In the genomic region with DNA sequence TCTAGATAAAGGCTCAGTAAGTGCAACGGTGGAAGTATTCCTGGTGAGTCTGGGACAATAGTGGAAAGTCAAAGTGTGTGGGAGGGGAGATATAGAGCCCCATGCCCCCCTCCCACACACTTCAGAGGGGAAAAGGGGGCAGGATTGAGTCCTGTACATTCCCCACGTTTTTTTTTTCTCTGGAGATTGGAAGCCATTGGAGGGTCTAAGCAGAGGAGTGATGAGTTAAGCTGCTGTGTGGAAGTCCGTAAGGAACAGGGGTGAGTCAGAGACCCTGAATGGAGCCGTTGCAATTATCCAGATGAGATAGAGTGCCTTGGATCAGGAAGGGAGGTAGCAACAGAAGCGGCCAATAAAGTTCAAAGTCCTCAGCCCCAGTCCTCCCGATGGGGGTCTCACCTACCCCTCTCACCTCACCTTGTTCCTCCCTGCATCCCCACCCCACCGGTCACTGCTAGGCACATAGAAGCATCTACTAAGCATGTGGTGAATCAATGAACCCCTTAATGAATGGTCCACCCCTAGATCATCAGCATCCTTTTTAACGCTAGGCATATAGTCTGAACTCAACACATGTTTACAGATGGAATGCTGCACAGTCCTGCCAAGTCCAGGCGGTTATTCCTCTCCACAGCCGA, we compare ENCODE assay signal across 8 cellular contexts. TPM values are rescaled to one million over a fixed set of nuclear protein-coding genes. Genes with fewer than 3 reads are reported as not detected.
A peak's percentile ranks its signal among the peaks of the same experiment; 100 is the strongest.
DNase-seq lines count a peak whose midpoint lies in the region; ATAC-seq and TF ChIP-seq lines count a peak whose summit lies in the region.

No MANE protein-coding gene starts in this region.

- peak overlapping the region; percentile 91 for H3K4me2 ChIP-seq in Karpas-422 (ENCODE audit: low read depth, low read length, poor library complexity, severe bottlenecking)

- H3K9me3 ChIP-seq in Karpas-422 (ENCODE audit: low read length): no peaks in the 10 kb centered on the region
- no peaks in the 10 kb centered on the region for H3K9me3 ChIP-seq in tibial nerve

- CTCF ChIA-PET in HEK293T (lab: Yijun Ruan, JAX): interaction anchor here (0.7 to 0.8 kb wide), 3 partner anchors 47 to 437 kb away, joined by 3 to 6 read pairs (median 6); no protein-coding TSS in a partner anchor

- peak overlapping the region; percentile 72 for H3K4me3 ChIP-seq in GM12875 (ENCODE audit: low read depth, low read length)
- peak overlapping the region; percentile 76 for H3K4me3 ChIP-seq in Karpas-422 (ENCODE audit: low read length)
- peak overlapping the region; percentile 79 for H3K4me3 ChIP-seq in brain microvascular endothelial cell (ENCODE audit: low read depth, low read length)
- H3K4me3 ChIP-seq in tibial nerve: peak overlapping the region; percentile 46 to 96 (median 81)

- H2AFZ ChIP-seq in Karpas-422 (ENCODE audit: low read length): peak overlapping the region; percentile 92; the same call in 1 of the 2 replicates

- peak overlapping the region; percentile 83 for H3K9ac ChIP-seq in Karpas-422 (ENCODE audit: low read length)

- no peak for TF ChIP-seq POLR2A in tibial nerve (IDR thresholded peaks at IDR 0.05)

- H3K4me1 ChIP-seq in Karpas-422 (ENCODE audit: low read length) (peaks cover 22% of the 10 kb centered on the region), tibial nerve (peaks cover 0 to 24% (median 9%) of the 10 kb centered on the region in 4 donors)

- no peaks in the 10 kb centered on the region for H4K20me1 ChIP-seq in Karpas-422 (ENCODE audit: insufficient read depth, low read depth, low read length)

- no peaks in the 10 kb centered on the region for H3K9me2 ChIP-seq in Karpas-422 (replicated peaks; ENCODE audit: insufficient read depth, low read length)

- no peaks in the 10 kb centered on the region for H3K36me3 ChIP-seq in Karpas-422 (ENCODE audit: insufficient read depth, low read length)
- peaks cover 2% of the 10 kb centered on the region for H3K36me3 ChIP-seq in brain microvascular endothelial cell (replicated peaks)
- H3K36me3 ChIP-seq in tibial nerve: peaks cover 0 to 23% (median 0%) of the 10 kb centered on the region in 3 donors

- peak; percentile 28 for ATAC-seq in left lobe of liver

- peaks cover 23% of the 10 kb centered on the region for H3K79me2 ChIP-seq in Karpas-422 (ENCODE audit: low read length)

- no peak for TF ChIP-seq CTCF in GM12875 (IDR thresholded peaks at IDR 0.05; ENCODE audit: borderline replicate concordance, insufficient read depth, low read depth, low read length)
- TF ChIP-seq CTCF in brain microvascular endothelial cell (IDR thresholded peaks at IDR 0.05; ENCODE audit: low read depth, low read length, missing control alignments): no peak
- TF ChIP-seq CTCF in tibial nerve (IDR thresholded peaks at IDR 0.05): no peak

- H3K27ac ChIP-seq in Karpas-422 (ENCODE audit: low read length) (no peak overlapping the region), brain microvascular endothelial cell (peak overlapping the region; percentile 79), tibial nerve (peak overlapping the region; percentile 87 to 98 (median 92))

- WGBS in tibial nerve, 2 donors: 12 to 24% methylated on average over 10 of the region's 10 CpGs

- no peak for DNase-seq in Karpas-422
- peak; percentile 29 for DNase-seq in brain microvascular endothelial cell
- DNase-seq in left lobe of liver (ENCODE audit: low spot score): no peak
- DNase-seq in tibial nerve (ENCODE audit: low spot score in 2 of 2): no peak
- no peak for DNase-seq in HEK293T (ENCODE audit: extremely low spot score)
- no peak for DNase-seq in NOMO-1 (lab: John Stamatoyannopoulos, UW; ENCODE audit: unreplicated experiment in 2 of 2)
- DNase-seq in LoVo (ENCODE audit: low spot score): no peak

- in situ Hi-C loops in brain microvascular endothelial cell (cut with HindIII; ENCODE audit: low pct_ligation_motif_present, low sequenced_read_pairs): no loop called here

- POLR2A ChIA-PET in HEK293T (lab: Yijun Ruan, JAX): interaction anchor here (0.7 to 1.6 kb wide), 14 partner anchors 10 to 144 kb away, joined by 3 to 5 read pairs (median 3); no protein-coding TSS in a partner anchor

- H3K27me3 ChIP-seq in Karpas-422 (ENCODE audit: low read length) (no peaks in the 10 kb centered on the region), brain microvascular endothelial cell (replicated peaks) (no peaks in the 10 kb centered on the region), tibial nerve (no peaks in the 10 kb centered on the region)

- TF ChIP-seq EP300 in tibial nerve (IDR thresholded peaks at IDR 0.05): no peak

TF ChIP-seq in HEK293T, 16 proteins besides CTCF, POLR2A, EP300 and RAD21:
- TF ChIP-seq FOXA1 (IDR thresholded peaks at IDR 0.05) (no peak), ARNT (IDR thresholded peaks at IDR 0.05) (no peak), L3MBTL2 (conservative IDR thresholded peaks at IDR 0.05) (no peak), SUZ12 (IDR thresholded peaks at IDR 0.05) (no peak), FOXM1 (IDR thresholded peaks at IDR 0.05; ENCODE audit: borderline replicate concordance) (no peak)

RNA-seq across cellular contexts. Expression of gene SLC9A8, which starts 0.7 kb away (rescaled TPM):
- total RNA-seq in Karpas-422 (2014; rRNA removed; shearing (Covaris generic); ENCODE audit: low replicate concordance): 10.0 and 21.5 TPM in 2 replicates
- total RNA-seq in left lobe of liver: 8.6 TPM
- 10 to 100 TPM in 3 of 4 donors, 1 to 10 TPM in 1; 8.2 to 17.3 (median 12.1) TPM for total RNA-seq in tibial nerve
